8 cellular contexts compared by ENCODE assay signal in genomic region chr15:74383695-74384565, GRCh38. TPM values are rescaled to one million over a fixed set of nuclear protein-coding genes. Genes with fewer than 3 reads are reported as not detected.
DNase-seq lines count a peak whose midpoint lies in the region; ATAC-seq and TF ChIP-seq lines count a peak whose summit lies in the region.

No MANE protein-coding gene starts in this region.

- peaks cover 0 to 12% (median 8%) of the 10 kb centered on the region in 3 donors for H3K27me3 Mint-ChIP-seq in CD14-positive monocyte (ENCODE audit: low read depth in 3 of 3)

- H3K27ac Mint-ChIP-seq in CD14-positive monocyte = peak overlapping the region in 1 of 7 donors; percentile 65

- peak overlapping the region in 15 of 21 experiments; percentile 9 to 83 (median 41) for H3K27ac ChIP-seq in skin epidermis

- H3K4me3 ChIP-seq in skin epidermis = no peak overlapping the region

- peaks cover 12% of the 10 kb centered on the region for H3K4me1 Mint-ChIP-seq in CD14-positive monocyte

- DNase-seq in CD14-positive monocyte (ENCODE audit: low spot score) (peak; percentile 42), GM20000 (ENCODE audit: low spot score) (peak; percentile 85), HT-29 (ENCODE audit: low spot score) (peak; percentile 57), SIG-M5 treated with dmso at 0.1 percent for 504 hours (lab: John Stamatoyannopoulos, UW; ENCODE audit: unreplicated experiment) (no peak), NCI-H1092 treated with DMSO at 0.1 percent for 48 hours (lab: John Stamatoyannopoulos, UW) (no peak)
- DNase-seq in activated T-helper 9 cell treated with anti-CD3 and anti-CD28 coated beads, Interleukin-2, amount 50 U/mL, for 16 hours (ENCODE audit: low read depth) = peak; percentile 41

- TF ChIP-seq CTCF in CD14-positive monocyte (IDR thresholded peaks at IDR 0.05) = no peak
- TF ChIP-seq CTCF in GM20000 (IDR thresholded peaks at IDR 0.05; ENCODE audit: extremely low read depth, missing control alignments) = no peak

- H3K36me3 Mint-ChIP-seq in CD14-positive monocyte = no peaks in the 10 kb centered on the region

- no peak for ATAC-seq in HG03521 (IDR thresholded peaks at IDR 0.05; ENCODE audit: unreplicated experiment)

- no peaks in the 10 kb centered on the region for H3K9me3 Mint-ChIP-seq in CD14-positive monocyte

- no peak overlapping the region for H3K4me3 Mint-ChIP-seq in CD14-positive monocyte

- intact Hi-C loops in CD14-positive monocyte (cut with micrococcal nuclease) = loop anchor here in 1 of 2 donors (2.0 kb wide), 1 partner anchor 55 kb away; no protein-coding TSS in a partner anchor

RNA-seq across cellular contexts. Expression of gene CYP11A1, which starts 16.5 kb away (rescaled TPM):
- polyA plus RNA-seq in CD14-positive monocyte = not detected
- total RNA-seq in HT-29 (2014; rRNA removed; shearing (Covaris generic)) = not detected in 2 replicates

RNA-seq across cellular contexts. Expression of gene SEMA7A, which starts 49.8 kb away (rescaled TPM):
- under 1 TPM; 0.04 to 0.15 TPM for polyA plus RNA-seq in CD14-positive monocyte
- 1.1 and 1.3 TPM in 2 replicates for total RNA-seq in HT-29 (2014; rRNA removed; shearing (Covaris generic))

Comparison
In these comparisons a context has a peak if more than half of its experiments do, and no peak if none do; other contexts are left out.
1. DNase-seq: peak in CD14-positive monocyte (single experiment), GM20000 (single experiment), HT-29 (single experiment) and activated T-helper 9 cell treated with anti-CD3 and anti-CD28 coated beads, Interleukin-2, amount 50 U/mL, for 16 hours (single experiment); none in SIG-M5 treated with dmso at 0.1 percent for 504 hours (single experiment) and NCI-H1092 treated with DMSO at 0.1 percent for 48 hours (single experiment).